In the genomic region with DNA sequence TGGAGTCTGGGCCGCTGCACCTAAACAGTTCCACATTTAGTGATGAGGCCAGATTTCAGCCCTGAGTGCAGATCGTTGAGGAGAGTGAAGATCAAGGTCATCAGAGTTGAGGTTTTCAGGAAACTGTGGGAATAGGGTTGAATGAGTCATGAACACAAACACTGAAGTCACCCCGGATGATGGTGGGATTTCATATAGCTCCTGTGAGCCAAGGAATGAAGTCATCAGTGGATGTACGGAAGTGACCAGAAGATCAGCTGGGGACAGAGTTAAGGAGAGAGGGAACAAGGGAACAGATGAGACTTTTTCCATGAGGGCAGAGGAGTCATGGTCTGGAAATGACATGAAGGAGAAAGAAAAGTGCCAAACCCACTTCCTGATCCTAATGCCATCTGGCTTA, we compare ENCODE assay signal across 10 cellular contexts. TPM values are rescaled to one million over a fixed set of nuclear protein-coding genes. Genes with fewer than 3 reads are reported as not detected.
DNase-seq lines count a peak whose midpoint lies in the region; ATAC-seq, FAIRE-seq and TF ChIP-seq lines count a peak whose summit lies in the region.
"Had no signal": no experiment of that assay in that cellular context is flagged by ENCODE, and none has a peak within 500 bp of the region (broad histone marks: within the 10 kb centered on the region; RNA-seq: fewer than 3 reads in every experiment).

No MANE protein-coding gene starts in this region.

- no peaks in the 10 kb centered on the region for H3K36me3 ChIP-seq in bronchial epithelial cell (ENCODE audit: control insufficient read depth, insufficient read depth, low read length)
- H3K36me3 ChIP-seq in left lung = no peaks in the 10 kb centered on the region

- H3K36me3 Mint-ChIP-seq in activated T-helper 2 cell treated with anti-CD3 and anti-CD28 coated beads, Interferon-gamma antibody, Interleukin-2, Interleukin-4, amounts not matched to agents 10 μg/mL and 5 μg/mL and 100 μg/mL, durations not matched to agents 14 hours and 24 hours and 36 hours (ENCODE audit: low read depth) = no peaks in the 10 kb centered on the region
- H3K36me3 Mint-ChIP-seq: activated naive CD4-positive, alpha-beta T cell treated with anti-CD3 and anti-CD28 coated beads, Interleukin-2, amount 50 U/mL, for 24 hours; CD8-positive, alpha-beta memory T cell had no signal

- FAIRE-seq in bronchial epithelial cell (lab: Jason Lieb, UNC) = peak; percentile 68

- H3K27me3 Mint-ChIP-seq in activated T-helper 2 cell treated with anti-CD3 and anti-CD28 coated beads, Interferon-gamma antibody, Interleukin-2, Interleukin-4, amounts not matched to agents 10 μg/mL and 5 μg/mL and 100 μg/mL, durations not matched to agents 14 hours and 24 hours and 36 hours (ENCODE audit: low read depth) = peaks cover 1% of the 10 kb centered on the region

- DNase-seq in AG04449 (ENCODE audit: low read depth, low spot score) = peak; percentile 97
- peak; percentile 100 for DNase-seq in M059J (ENCODE audit: low read depth)
- DNase-seq in bronchial epithelial cell (ENCODE audit: low read depth) = peak; percentile 95
- DNase-seq in left lung = no peak
- no peak for DNase-seq in SIG-M5 treated with dmso at 0.1 percent for 504 hours (lab: John Stamatoyannopoulos, UW; ENCODE audit: unreplicated experiment)
- DNase-seq in activated T-helper 2 cell treated with anti-CD3 and anti-CD28 coated beads, Interferon-gamma antibody, Interleukin-2, Interleukin-4, amounts not matched to agents 10 μg/mL and 5 μg/mL and 100 μg/mL, durations not matched to agents 14 hours and 24 hours and 36 hours (ENCODE audit: low spot score) = no peak
- no peak for DNase-seq in stimulated activated naive CD4-positive, alpha-beta T cell (lab: John Stamatoyannopoulos, UW)
- DNase-seq: CD8-positive, alpha-beta memory T cell had no signal

- H3K4me1 ChIP-seq in left lung = no peaks in the 10 kb centered on the region

- CTCF ChIA-PET in AG04449 (lab: Yijun Ruan, JAX) = interaction anchor here (0.8 to 7.4 kb wide), 29 partner anchors 10 to 402 kb away, joined by 3 to 78 read pairs (median 5); no protein-coding TSS in a partner anchor

- intact Hi-C loops in left lung (cut with DNase I) = loop anchor here in 1 of 2 donors (10.0 kb wide), 1 partner anchor 242 kb away; no protein-coding TSS in a partner anchor
- intact Hi-C loops in activated T-helper 2 cell treated with anti-CD3 and anti-CD28 coated beads, Interferon-gamma antibody, Interleukin-2, Interleukin-4, amounts not matched to agents 10 μg/mL and 5 μg/mL and 100 μg/mL, durations not matched to agents 14 hours and 24 hours and 36 hours (cut with micrococcal nuclease) = loop anchor here (5.0 kb wide), 1 partner anchor 71 kb away; no protein-coding TSS in a partner anchor

- TF ChIP-seq CTCF in AG04449 (IDR thresholded peaks at IDR 0.05; ENCODE audit: insufficient read depth, low read length, missing control alignments) (no peak), bronchial epithelial cell (IDR thresholded peaks at IDR 0.05; ENCODE audit: insufficient read depth, low read length, severe bottlenecking) (no peak), left lung (IDR thresholded peaks at IDR 0.05) (no peak)

- H3K9me3 ChIP-seq in left lung = no peaks in the 10 kb centered on the region

- no peaks in the 10 kb centered on the region for H3K9me3 Mint-ChIP-seq in activated T-helper 2 cell treated with anti-CD3 and anti-CD28 coated beads, Interferon-gamma antibody, Interleukin-2, Interleukin-4, amounts not matched to agents 10 μg/mL and 5 μg/mL and 100 μg/mL, durations not matched to agents 14 hours and 24 hours and 36 hours
- H3K9me3 Mint-ChIP-seq: activated naive CD4-positive, alpha-beta T cell treated with anti-CD3 and anti-CD28 coated beads, Interleukin-2, amount 50 U/mL, for 24 hours; CD8-positive, alpha-beta memory T cell had no signal

- H3K27me3 ChIP-seq in bronchial epithelial cell (ENCODE audit: control insufficient read depth, insufficient read depth, low read length) = no peaks in the 10 kb centered on the region
- no peaks in the 10 kb centered on the region for H3K27me3 ChIP-seq in left lung

- no peak overlapping the region for H3K4me3 ChIP-seq in AG04449 (ENCODE audit: low read depth, low read length)
- H3K4me3 ChIP-seq in bronchial epithelial cell (ENCODE audit: low read depth, low read length) = no peak overlapping the region
- H3K4me3 ChIP-seq in left lung = no peak overlapping the region

- peaks cover 3% of the 10 kb centered on the region for H3K4me1 Mint-ChIP-seq in activated T-helper 2 cell treated with anti-CD3 and anti-CD28 coated beads, Interferon-gamma antibody, Interleukin-2, Interleukin-4, amounts not matched to agents 10 μg/mL and 5 μg/mL and 100 μg/mL, durations not matched to agents 14 hours and 24 hours and 36 hours (ENCODE audit: low read depth)
- H3K4me1 Mint-ChIP-seq: activated naive CD4-positive, alpha-beta T cell treated with anti-CD3 and anti-CD28 coated beads, Interleukin-2, amount 50 U/mL, for 24 hours; CD8-positive, alpha-beta memory T cell had no signal

- H3K27ac Mint-ChIP-seq in activated T-helper 2 cell treated with anti-CD3 and anti-CD28 coated beads, Interferon-gamma antibody, Interleukin-2, Interleukin-4, amounts not matched to agents 10 μg/mL and 5 μg/mL and 100 μg/mL, durations not matched to agents 14 hours and 24 hours and 36 hours = no peak overlapping the region
- H3K27ac Mint-ChIP-seq: activated naive CD4-positive, alpha-beta T cell treated with anti-CD3 and anti-CD28 coated beads, Interleukin-2, amount 50 U/mL, for 24 hours; CD8-positive, alpha-beta memory T cell had no signal

- no peak overlapping the region for H3K4me3 Mint-ChIP-seq in activated T-helper 2 cell treated with anti-CD3 and anti-CD28 coated beads, Interferon-gamma antibody, Interleukin-2, Interleukin-4, amounts not matched to agents 10 μg/mL and 5 μg/mL and 100 μg/mL, durations not matched to agents 14 hours and 24 hours and 36 hours (ENCODE audit: low read depth)
- H3K4me3 Mint-ChIP-seq: activated naive CD4-positive, alpha-beta T cell treated with anti-CD3 and anti-CD28 coated beads, Interleukin-2, amount 50 U/mL, for 24 hours; CD8-positive, alpha-beta memory T cell had no signal

- ATAC-seq in left lung (peak; percentile 48), HG03521 (IDR thresholded peaks at IDR 0.05; ENCODE audit: unreplicated experiment) (no peak)

- POLR2A ChIA-PET in AG04449 (lab: Yijun Ruan, JAX) = interaction anchor here (0.6 to 1.5 kb wide), 4 partner anchors 10 to 440 kb away, joined by 3 to 8 read pairs (median 3); a partner anchor contains a TSS

- peak overlapping the region in 1 of 2 donors; percentile 29 for H3K27ac ChIP-seq in left lung

RNA-seq across cellular contexts. Expression of a gene that starts 36.5 kb away (rescaled TPM):
- total RNA-seq in M059J (2014; rRNA removed; shearing (Covaris generic)) = 3.7 and 7.7 TPM in 2 replicates
- 1.3 and 5.0 TPM in 2 replicates for total RNA-seq in bronchial epithelial cell
- 10 to 100 TPM; 22.9 to 24.4 TPM for total RNA-seq in left lung
- 0.57 TPM in 1 of 2 replicates, not detected in the other for total RNA-seq in activated T-helper 2 cell treated with anti-CD3 and anti-CD28 coated beads, Interferon-gamma antibody, Interleukin-2, Interleukin-4, amounts not matched to agents 10 μg/mL and 5 μg/mL and 100 μg/mL, durations not matched to agents 14 hours and 24 hours and 36 hours
- total RNA-seq: CD8-positive, alpha-beta memory T cell had no signal

Comparison
In these comparisons a context has a peak if more than half of its experiments do, and no peak if none do; other contexts are left out.
1. DNase-seq: peak in AG04449 (single experiment), M059J (single experiment) and bronchial epithelial cell (single experiment); none in left lung (0 of 2), SIG-M5 treated with dmso at 0.1 percent for 504 hours (single experiment), activated T-helper 2 cell treated with anti-CD3 and anti-CD28 coated beads, Interferon-gamma antibody, Interleukin-2, Interleukin-4, amounts not matched to agents 10 μg/mL and 5 μg/mL and 100 μg/mL, durations not matched to agents 14 hours and 24 hours and 36 hours (single experiment) and stimulated activated naive CD4-positive, alpha-beta T cell (0 of 6).